ENCODE assay signal across 17 cellular contexts in the genomic region with DNA sequence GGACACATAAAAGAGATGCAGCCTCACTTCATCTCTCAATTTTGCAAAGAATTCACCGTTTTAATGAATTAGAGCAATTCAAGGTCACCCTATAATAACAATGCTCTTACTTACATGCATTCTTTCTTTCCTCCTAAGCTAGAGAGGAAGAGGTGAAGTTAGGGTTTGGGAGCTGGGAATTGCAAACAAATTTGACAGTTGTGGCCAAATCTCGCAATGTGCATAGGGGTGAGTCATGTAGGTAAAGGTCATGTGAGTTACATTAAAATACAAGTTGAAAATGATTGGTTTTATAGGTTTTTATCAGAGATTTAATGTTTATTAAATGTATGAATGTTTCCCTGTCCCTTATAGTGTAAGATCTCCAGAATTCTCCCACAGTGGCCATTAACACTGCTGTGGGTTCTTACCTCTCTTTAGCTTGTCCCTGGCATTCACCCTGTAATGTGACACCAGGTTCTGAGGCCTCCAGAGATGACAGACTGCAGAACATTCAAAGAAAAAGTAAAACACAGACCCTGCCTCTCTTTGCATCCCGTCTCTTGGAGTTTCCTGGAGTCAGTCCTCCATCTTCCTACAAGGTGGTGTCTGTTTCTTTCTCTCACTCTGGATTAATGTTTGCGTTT. TPM values are rescaled to one million over a fixed set of nuclear protein-coding genes. Genes with fewer than 3 reads are reported as not detected.
DNase-seq lines count a peak whose midpoint lies in the region; ATAC-seq and TF ChIP-seq lines count a peak whose summit lies in the region.
"Had no signal": no experiment of that assay in that cellular context is flagged by ENCODE, and none has a peak within 500 bp of the region (broad histone marks: within the 10 kb centered on the region; RNA-seq: fewer than 3 reads in every experiment).

No MANE protein-coding gene starts in this region.

- no peak for ATAC-seq in activated naive CD8-positive, alpha-beta T cell treated with anti-CD3 and anti-CD28 coated beads, Interleukin-2, amount 50 U/mL, for 24 hours
- ATAC-seq in GM21786 (IDR thresholded peaks at IDR 0.05; ENCODE audit: unreplicated experiment) = no peak

- H3K79me2 ChIP-seq in trophoblast cell (ENCODE audit: control insufficient read depth, insufficient read depth, low read length, poor library complexity) = no peaks in the 10 kb centered on the region

- H3K4me3 ChIP-seq in HEK293 (ENCODE audit: low read depth, low read length) (no peak overlapping the region), esophagus (ENCODE audit: low read depth in 1 of 2, low read length in 2 of 2) (no peak overlapping the region), trophoblast cell (ENCODE audit: low read depth, low read length) (no peak overlapping the region)

- H3K4me1 Mint-ChIP-seq in activated naive CD8-positive, alpha-beta T cell treated with anti-CD3 and anti-CD28 coated beads, Interleukin-2, amount 50 U/mL, for 24 hours = no peaks in the 10 kb centered on the region

- H3K4ac ChIP-seq in trophoblast cell (ENCODE audit: low read depth, low read length) = no peak overlapping the region

- no peak overlapping the region for H3K27ac Mint-ChIP-seq in activated naive CD8-positive, alpha-beta T cell treated with anti-CD3 and anti-CD28 coated beads, Interleukin-2, amount 50 U/mL, for 24 hours
- H3K27ac Mint-ChIP-seq: activated naive CD4-positive, alpha-beta T cell treated with anti-CD3 and anti-CD28 coated beads for 36 hours had no signal

- CTCF ChIA-PET in HEK293 (lab: Yijun Ruan, JAX) (no interaction called here), RWPE1 (lab: Yijun Ruan, JAX) (interaction anchor here (2.2 kb wide), 1 partner anchor 69 kb away, joined by 8 read pairs; no protein-coding TSS in a partner anchor)

- WGBS in esophagus, 2 donors = 68 to 76% methylated on average over 4 of the region's 4 CpGs
- WGBS in trophoblast cell (ENCODE audit: extremely low coverage, insufficient coverage, insufficient read length) = no CpG with 5 or more reads among the region's 4 CpGs

- H4K91ac ChIP-seq in trophoblast cell (ENCODE audit: low read depth, low read length) = no peak overlapping the region

- H3K4me3 Mint-ChIP-seq in activated naive CD8-positive, alpha-beta T cell treated with anti-CD3 and anti-CD28 coated beads, Interleukin-2, amount 50 U/mL, for 24 hours = no peak overlapping the region
- H3K4me3 Mint-ChIP-seq: activated naive CD4-positive, alpha-beta T cell treated with anti-CD3 and anti-CD28 coated beads for 36 hours had no signal

- H3K4me1 ChIP-seq in HEK293 (ENCODE audit: control insufficient read depth, insufficient read depth, low read length) (peaks cover 15% of the 10 kb centered on the region), esophagus (ENCODE audit: control insufficient read depth in 2 of 2, insufficient read depth in 2 of 2, low read length in 1 of 2) (peaks cover 6 to 30% of the 10 kb centered on the region in 2 donors), trophoblast cell (ENCODE audit: control insufficient read depth in 1 of 2, insufficient read depth in 2 of 2, low read length in 2 of 2) (peaks cover 17 to 22% of the 10 kb centered on the region in 2 experiments)
- H3K4me1 ChIP-seq: BE2C had no signal

- H3K9me3 Mint-ChIP-seq in activated naive CD8-positive, alpha-beta T cell treated with anti-CD3 and anti-CD28 coated beads, Interleukin-2, amount 50 U/mL, for 24 hours = no peaks in the 10 kb centered on the region
- H3K9me3 Mint-ChIP-seq: activated naive CD4-positive, alpha-beta T cell treated with anti-CD3 and anti-CD28 coated beads for 36 hours had no signal

- peaks cover 3% of the 10 kb centered on the region for H3K79me1 ChIP-seq in trophoblast cell (ENCODE audit: low read length)

- no peak for TF ChIP-seq CTCF in HEK293 (tag by site-specific recombination; IDR thresholded peaks at IDR 0.05)
- no peak for TF ChIP-seq CTCF in RWPE1 (conservative IDR thresholded peaks at IDR 0.05; ENCODE audit: low read depth)

- no peak overlapping the region for H3K18ac ChIP-seq in trophoblast cell (ENCODE audit: low read length)

- H3K9me3 ChIP-seq in HEK293 (ENCODE audit: control insufficient read depth, insufficient read depth, low read depth, low read length) (no peaks in the 10 kb centered on the region), esophagus (ENCODE audit: control insufficient read depth in 2 of 2, insufficient read depth in 1 of 2, low read depth in 1 of 2, low read length in 1 of 2) (no peaks in the 10 kb centered on the region), trophoblast cell (ENCODE audit: insufficient read depth, low read depth, low read length) (no peaks in the 10 kb centered on the region)
- H3K9me3 ChIP-seq: BE2C had no signal

- H3K4me2 ChIP-seq in trophoblast cell (ENCODE audit: low read length) = peak overlapping the region; percentile 12

- no peak overlapping the region for H3K14ac ChIP-seq in trophoblast cell (ENCODE audit: low read length)

- no peak overlapping the region for H3K9ac ChIP-seq in trophoblast cell (ENCODE audit: low read length)

- H3K36me3 Mint-ChIP-seq in activated naive CD8-positive, alpha-beta T cell treated with anti-CD3 and anti-CD28 coated beads, Interleukin-2, amount 50 U/mL, for 24 hours (ENCODE audit: low read depth) = no peaks in the 10 kb centered on the region

- H2BK12ac ChIP-seq in trophoblast cell (ENCODE audit: low read length) = no peak overlapping the region

- POLR2A ChIA-PET in HEK293 (lab: Yijun Ruan, JAX) = no interaction called here
- POLR2A ChIA-PET in RWPE1 (lab: Yijun Ruan, JAX; ENCODE audit: low non-redundant PET) = no interaction called here

- no peaks in the 10 kb centered on the region for H3K27me3 ChIP-seq in esophagus (ENCODE audit: control insufficient read depth in 1 of 2, insufficient read depth in 2 of 2, low read length in 2 of 2)
- H3K27me3 ChIP-seq in trophoblast cell (ENCODE audit: insufficient read depth, low read length) = no peaks in the 10 kb centered on the region
- H3K27me3 ChIP-seq: BE2C had no signal

- H3K27ac ChIP-seq in HEK293 (ENCODE audit: extremely low read depth, low read depth, low read length) (no peak overlapping the region), RWPE1 (peak overlapping the region; percentile 69), esophagus (ENCODE audit: low read depth in 2 of 2, low read length in 1 of 2) (peak overlapping the region; percentile 69 to 73), trophoblast cell (ENCODE audit: low read depth, low read length) (no peak overlapping the region)

- DNase-seq in RWPE1 (ENCODE audit: low spot score) = no peak
- no peak for DNase-seq in trophoblast cell
- no peak for DNase-seq in activated naive CD8-positive, alpha-beta T cell treated with anti-CD3 and anti-CD28 coated beads, Interleukin-2, amount 50 U/mL, for 24 hours
- no peak for DNase-seq in putamen (ENCODE audit: low spot score)
- DNase-seq: activated naive CD4-positive, alpha-beta T cell treated with anti-CD3 and anti-CD28 coated beads for 36 hours; activated T-cell treated with anti-CD3 and anti-CD28 coated beads for 4 hours; BE2C; erythroblast; NCI-H2107; NCI-H748 treated with DMSO at 0.1 percent for 48 hours; posterior cingulate gyrus; small intestine; stimulated activated CD4-positive, alpha-beta T cell treated with anti-CD3 and anti-CD28 coated beads, Interleukin-4, amount 100 ng/mL, for 4 hours; stimulated activated CD8-positive, alpha-beta memory T cell treated with anti-CD3 and anti-CD28 coated beads, Interleukin-4, amount 100 ng/mL, for 48 hours had no signal

- H2AK5ac ChIP-seq in trophoblast cell (ENCODE audit: low read length) = no peak overlapping the region

- H3K36me3 ChIP-seq in HEK293 (ENCODE audit: control insufficient read depth in 2 of 2, insufficient read depth in 1 of 2, low read length in 2 of 2) = no peaks in the 10 kb centered on the region
- no peaks in the 10 kb centered on the region for H3K36me3 ChIP-seq in esophagus (ENCODE audit: control insufficient read depth in 2 of 2, insufficient read depth in 2 of 2, low read length in 1 of 2)
- no peaks in the 10 kb centered on the region for H3K36me3 ChIP-seq in trophoblast cell (ENCODE audit: control insufficient read depth in 1 of 2, insufficient read depth in 2 of 2, low read length in 2 of 2)
- H3K36me3 ChIP-seq: BE2C had no signal

- no peak overlapping the region for H2BK120ac ChIP-seq in trophoblast cell (ENCODE audit: insufficient read depth, low read length, poor library complexity)

- no peak overlapping the region for H3K23ac ChIP-seq in trophoblast cell (ENCODE audit: low read length)

- H3K27me3 Mint-ChIP-seq in activated naive CD8-positive, alpha-beta T cell treated with anti-CD3 and anti-CD28 coated beads, Interleukin-2, amount 50 U/mL, for 24 hours = peaks cover 6% of the 10 kb centered on the region

- no peak overlapping the region for H4K8ac ChIP-seq in trophoblast cell (ENCODE audit: low read depth, low read length)

- H4K12ac ChIP-seq in trophoblast cell (ENCODE audit: low read depth, low read length) = no peak overlapping the region

- no peak overlapping the region for H2BK5ac ChIP-seq in trophoblast cell (ENCODE audit: low read depth, low read length, poor library complexity)

- H2AFZ ChIP-seq in trophoblast cell (ENCODE audit: insufficient read depth, low read length, poor library complexity) = no peak overlapping the region

TF ChIP-seq in HEK293, 187 proteins besides CTCF, POLR2A, EP300 and RAD21 (continues in another document):
- TF ChIP-seq ZBTB21 (tag by site-specific recombination; IDR thresholded peaks at IDR 0.05) = no peak
- TF ChIP-seq, protein P1, sequence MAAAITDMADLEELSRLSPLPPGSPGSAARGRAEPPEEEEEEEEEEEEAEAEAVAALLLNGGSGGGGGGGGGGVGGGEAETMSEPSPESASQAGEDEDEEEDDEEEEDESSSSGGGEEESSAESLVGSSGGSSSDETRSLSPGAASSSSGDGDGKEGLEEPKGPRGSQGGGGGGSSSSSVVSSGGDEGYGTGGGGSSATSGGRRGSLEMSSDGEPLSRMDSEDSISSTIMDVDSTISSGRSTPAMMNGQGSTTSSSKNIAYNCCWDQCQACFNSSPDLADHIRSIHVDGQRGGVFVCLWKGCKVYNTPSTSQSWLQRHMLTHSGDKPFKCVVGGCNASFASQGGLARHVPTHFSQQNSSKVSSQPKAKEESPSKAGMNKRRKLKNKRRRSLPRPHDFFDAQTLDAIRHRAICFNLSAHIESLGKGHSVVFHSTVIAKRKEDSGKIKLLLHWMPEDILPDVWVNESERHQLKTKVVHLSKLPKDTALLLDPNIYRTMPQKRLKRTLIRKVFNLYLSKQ (tag by site-specific recombination; IDR thresholded peaks at IDR 0.05; ENCODE audit: borderline replicate concordance) = no peak

RNA-seq across cellular contexts. Expression of a gene that starts 53.7 kb away (rescaled TPM):
- polyA plus RNA-seq in esophagus = 10 to 100 TPM; 16.8 to 21.4 TPM
- polyA plus RNA-seq in trophoblast cell (2013) = 59.7 and 67.5 TPM in 2 replicates

Comparison
In these comparisons a context has a peak if more than half of its experiments do, and no peak if none do; other contexts are left out.
1. H3K27ac ChIP-seq: peak in RWPE1 (single experiment) and esophagus (2 of 2); none in HEK293 (single experiment) and trophoblast cell (single experiment).